Comparison of ENCODE assay signal across 16 cellular contexts in the genomic region with DNA sequence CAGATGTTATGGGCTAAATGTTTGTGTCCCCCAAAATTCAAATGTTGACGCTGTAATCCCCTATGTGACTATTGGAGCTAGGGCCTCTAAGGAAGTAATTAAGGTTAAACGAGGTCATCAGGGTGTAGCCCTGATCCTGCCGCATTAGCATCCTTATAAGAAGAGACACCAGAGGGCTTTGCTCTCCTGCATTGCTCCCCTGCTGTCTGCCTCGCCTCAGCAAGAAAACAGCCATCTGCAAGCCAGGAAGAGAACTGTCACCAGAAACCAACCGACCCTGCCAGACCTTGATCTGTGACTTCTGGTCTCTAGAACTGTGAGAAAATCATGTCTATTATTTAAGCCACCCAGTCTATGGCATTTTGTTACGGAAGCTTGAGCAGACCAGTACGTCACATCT.
DNase-seq lines count a peak whose midpoint lies in the region; ATAC-seq lines count a peak whose summit lies in the region.
"Had no signal": no experiment of that assay in that cellular context is flagged by ENCODE, and none has a peak within 500 bp of the region (broad histone marks: within the 10 kb centered on the region; RNA-seq: fewer than 3 reads in every experiment).

No MANE protein-coding gene starts in this region.

- H3K36me3 ChIP-seq in H7 (replicated peaks; ENCODE audit: control insufficient read depth, insufficient read depth, low read length) = no peaks in the 10 kb centered on the region
- no peaks in the 10 kb centered on the region for H3K36me3 ChIP-seq in NT2/D1 (ENCODE audit: insufficient read depth, insufficient read length, low read length)

- no peaks in the 10 kb centered on the region for H3K9me3 ChIP-seq in NT2/D1 (ENCODE audit: insufficient read depth, low read length)

- no peak overlapping the region for H3K4me3 ChIP-seq in H7 (ENCODE audit: insufficient read depth, low read depth, low read length)
- H3K4me3 ChIP-seq in NT2/D1 (ENCODE audit: insufficient read length, low read depth) = no peak overlapping the region

- H3K9me3 Mint-ChIP-seq in activated T-helper 2 cell treated with anti-CD3 and anti-CD28 coated beads, Interferon-gamma antibody, Interleukin-2, Interleukin-4, amounts not matched to agents 10 μg/mL and 5 μg/mL and 100 μg/mL, durations not matched to agents 14 hours and 24 hours and 36 hours = no peaks in the 10 kb centered on the region
- H3K9me3 Mint-ChIP-seq in activated naive CD4-positive, alpha-beta T cell treated with anti-CD3 and anti-CD28 coated beads, Interleukin-2, amount 10 ng/mL, durations not matched to agents 7 days and 5 days = no peaks in the 10 kb centered on the region
- H3K9me3 Mint-ChIP-seq in stimulated activated naive B cell treated with anti-CD40 and anti-IgM and Interleukin-4, amounts not matched to agents 10 μg/mL and 1 μg/mL and 100 μg/mL, for 72 hours = peaks cover 0 to 2% of the 10 kb centered on the region in 2 donors

- intact Hi-C loops in activated T-helper 2 cell treated with anti-CD3 and anti-CD28 coated beads, Interferon-gamma antibody, Interleukin-2, Interleukin-4, amounts not matched to agents 10 μg/mL and 5 μg/mL and 100 μg/mL, durations not matched to agents 14 hours and 24 hours and 36 hours (cut with micrococcal nuclease) = no loop called here

- no peaks in the 10 kb centered on the region for H3K27me3 Mint-ChIP-seq in activated T-helper 2 cell treated with anti-CD3 and anti-CD28 coated beads, Interferon-gamma antibody, Interleukin-2, Interleukin-4, amounts not matched to agents 10 μg/mL and 5 μg/mL and 100 μg/mL, durations not matched to agents 14 hours and 24 hours and 36 hours (ENCODE audit: low read depth)
- no peaks in the 10 kb centered on the region for H3K27me3 Mint-ChIP-seq in activated naive CD4-positive, alpha-beta T cell treated with anti-CD3 and anti-CD28 coated beads, Interleukin-2, amount 10 ng/mL, durations not matched to agents 7 days and 5 days
- H3K27me3 Mint-ChIP-seq in stimulated activated naive B cell treated with anti-CD40 and anti-IgM and Interleukin-4, amounts not matched to agents 10 μg/mL and 1 μg/mL and 100 μg/mL, for 72 hours = no peaks in the 10 kb centered on the region
- H3K27me3 Mint-ChIP-seq: CD4-positive, CD25-positive, alpha-beta regulatory T cell had no signal

- no peaks in the 10 kb centered on the region for H3K36me3 Mint-ChIP-seq in activated T-helper 2 cell treated with anti-CD3 and anti-CD28 coated beads, Interferon-gamma antibody, Interleukin-2, Interleukin-4, amounts not matched to agents 10 μg/mL and 5 μg/mL and 100 μg/mL, durations not matched to agents 14 hours and 24 hours and 36 hours (ENCODE audit: low read depth)
- H3K36me3 Mint-ChIP-seq in activated naive CD4-positive, alpha-beta T cell treated with anti-CD3 and anti-CD28 coated beads, Interleukin-2, amount 10 ng/mL, durations not matched to agents 7 days and 5 days = no peaks in the 10 kb centered on the region
- no peaks in the 10 kb centered on the region for H3K36me3 Mint-ChIP-seq in stimulated activated naive B cell treated with anti-CD40 and anti-IgM and Interleukin-4, amounts not matched to agents 10 μg/mL and 1 μg/mL and 100 μg/mL, for 72 hours
- H3K36me3 Mint-ChIP-seq: CD4-positive, CD25-positive, alpha-beta regulatory T cell had no signal

- peaks cover 2% of the 10 kb centered on the region for H3K4me1 ChIP-seq in NT2/D1 (ENCODE audit: insufficient read depth, insufficient read length)

- no peaks in the 10 kb centered on the region for H3K4me1 Mint-ChIP-seq in activated T-helper 2 cell treated with anti-CD3 and anti-CD28 coated beads, Interferon-gamma antibody, Interleukin-2, Interleukin-4, amounts not matched to agents 10 μg/mL and 5 μg/mL and 100 μg/mL, durations not matched to agents 14 hours and 24 hours and 36 hours (ENCODE audit: low read depth)
- H3K4me1 Mint-ChIP-seq in activated naive CD4-positive, alpha-beta T cell treated with anti-CD3 and anti-CD28 coated beads, Interleukin-2, amount 10 ng/mL, durations not matched to agents 7 days and 5 days = no peaks in the 10 kb centered on the region
- H3K4me1 Mint-ChIP-seq in stimulated activated naive B cell treated with anti-CD40 and anti-IgM and Interleukin-4, amounts not matched to agents 10 μg/mL and 1 μg/mL and 100 μg/mL, for 72 hours = no peaks in the 10 kb centered on the region
- H3K4me1 Mint-ChIP-seq: CD4-positive, CD25-positive, alpha-beta regulatory T cell; T-helper 17 cell had no signal

- no peak for ATAC-seq in stimulated activated naive B cell treated with anti-CD40 and anti-IgM and Interleukin-4, amounts not matched to agents 10 μg/mL and 1 μg/mL and 100 μg/mL, for 72 hours (replicated peaks)
- ATAC-seq: HCT116, T-helper 17 cell had no signal

- peak; percentile 51 for DNase-seq in D341Med (ENCODE audit: low spot score)
- DNase-seq in H7 = peak; percentile 10
- peak; percentile 46 for DNase-seq in NT2/D1 (ENCODE audit: low read depth, low spot score)
- DNase-seq in iPS DF 19.7 (ENCODE audit: low read depth, low spot score) = peak; percentile 28
- no peak for DNase-seq in activated T-helper 2 cell treated with anti-CD3 and anti-CD28 coated beads, Interferon-gamma antibody, Interleukin-2, Interleukin-4, amounts not matched to agents 10 μg/mL and 5 μg/mL and 100 μg/mL, durations not matched to agents 14 hours and 24 hours and 36 hours (ENCODE audit: low spot score)
- no peak for DNase-seq in activated naive CD4-positive, alpha-beta T cell treated with anti-CD3 and anti-CD28 coated beads, Interleukin-2, amount 10 ng/mL, durations not matched to agents 7 days and 5 days
- DNase-seq in NCI-H2227 treated with DMSO at 0.1 percent for 48 hours (lab: John Stamatoyannopoulos, UW) = no peak
- DNase-seq in stimulated activated naive B cell treated with anti-CD40 and anti-IgM and Interleukin-4, amounts not matched to agents 10 μg/mL and 1 μg/mL and 100 μg/mL, for 72 hours = no peak
- DNase-seq: AML-193; Calu3; CD4-positive, CD25-positive, alpha-beta regulatory T cell; MM.1S; NCI-H1105 treated with DMSO at 0.1 percent for 48 hours; NCI-H187; T-helper 17 cell had no signal

- no peak overlapping the region for H3K9ac ChIP-seq in NT2/D1 (ENCODE audit: insufficient read length, low read depth)

- H3K27me3 ChIP-seq in H7 (ENCODE audit: control insufficient read depth, insufficient read depth, low read length) = no peaks in the 10 kb centered on the region
- H3K27me3 ChIP-seq in NT2/D1 (ENCODE audit: insufficient read depth, insufficient read length) = no peaks in the 10 kb centered on the region

- CTCF ChIA-PET in activated naive CD4-positive, alpha-beta T cell treated with anti-CD3 and anti-CD28 coated beads, Interleukin-2, amount 10 ng/mL, durations not matched to agents 7 days and 5 days (lab: Charles Lee) = no interaction called here

- no peak overlapping the region for H3K27ac Mint-ChIP-seq in activated T-helper 2 cell treated with anti-CD3 and anti-CD28 coated beads, Interferon-gamma antibody, Interleukin-2, Interleukin-4, amounts not matched to agents 10 μg/mL and 5 μg/mL and 100 μg/mL, durations not matched to agents 14 hours and 24 hours and 36 hours
- H3K27ac Mint-ChIP-seq in activated naive CD4-positive, alpha-beta T cell treated with anti-CD3 and anti-CD28 coated beads, Interleukin-2, amount 10 ng/mL, durations not matched to agents 7 days and 5 days = no peak overlapping the region
- no peak overlapping the region for H3K27ac Mint-ChIP-seq in stimulated activated naive B cell treated with anti-CD40 and anti-IgM and Interleukin-4, amounts not matched to agents 10 μg/mL and 1 μg/mL and 100 μg/mL, for 72 hours
- H3K27ac Mint-ChIP-seq: CD4-positive, CD25-positive, alpha-beta regulatory T cell; T-helper 17 cell had no signal

- H3K4me3 Mint-ChIP-seq in activated T-helper 2 cell treated with anti-CD3 and anti-CD28 coated beads, Interferon-gamma antibody, Interleukin-2, Interleukin-4, amounts not matched to agents 10 μg/mL and 5 μg/mL and 100 μg/mL, durations not matched to agents 14 hours and 24 hours and 36 hours (ENCODE audit: low read depth) = no peak overlapping the region
- no peak overlapping the region for H3K4me3 Mint-ChIP-seq in activated naive CD4-positive, alpha-beta T cell treated with anti-CD3 and anti-CD28 coated beads, Interleukin-2, amount 10 ng/mL, durations not matched to agents 7 days and 5 days
- H3K4me3 Mint-ChIP-seq in stimulated activated naive B cell treated with anti-CD40 and anti-IgM and Interleukin-4, amounts not matched to agents 10 μg/mL and 1 μg/mL and 100 μg/mL, for 72 hours = no peak overlapping the region
- H3K4me3 Mint-ChIP-seq: CD4-positive, CD25-positive, alpha-beta regulatory T cell; T-helper 17 cell had no signal

Comparison
In these comparisons a context has a peak if more than half of its experiments do, and no peak if none do; other contexts are left out.
1. DNase-seq: peak in D341Med (single experiment), H7 (single experiment), NT2/D1 (single experiment) and iPS DF 19.7 (single experiment); none in activated T-helper 2 cell treated with anti-CD3 and anti-CD28 coated beads, Interferon-gamma antibody, Interleukin-2, Interleukin-4, amounts not matched to agents 10 μg/mL and 5 μg/mL and 100 μg/mL, durations not matched to agents 14 hours and 24 hours and 36 hours (single experiment), activated naive CD4-positive, alpha-beta T cell treated with anti-CD3 and anti-CD28 coated beads, Interleukin-2, amount 10 ng/mL, durations not matched to agents 7 days and 5 days (single experiment), NCI-H2227 treated with DMSO at 0.1 percent for 48 hours (single experiment) and stimulated activated naive B cell treated with anti-CD40 and anti-IgM and Interleukin-4, amounts not matched to agents 10 μg/mL and 1 μg/mL and 100 μg/mL, for 72 hours (single experiment).